ENCODE assay signal across 8 cellular contexts in genomic region chr3:170410428-170411029, GRCh38. TPM values are rescaled to one million over a fixed set of nuclear protein-coding genes. Genes with fewer than 3 reads are reported as not detected.
DNase-seq lines count a peak whose midpoint lies in the region; ATAC-seq and TF ChIP-seq lines count a peak whose summit lies in the region.

No MANE protein-coding gene starts in this region.

- no peak for ATAC-seq in right cardiac atrium
- ATAC-seq in GM21360 (IDR thresholded peaks at IDR 0.05; ENCODE audit: unreplicated experiment): no peak
- no peak for ATAC-seq in GM18868 (IDR thresholded peaks at IDR 0.05; ENCODE audit: unreplicated experiment)
- ATAC-seq in omental fat pad (ENCODE audit: low FRiP score): no peak

- H3K36me3 ChIP-seq in right atrium auricular region (no peaks in the 10 kb centered on the region), OCI-LY3 (replicated peaks; ENCODE audit: low read depth, low read length) (no peaks in the 10 kb centered on the region), fibroblast of lung (ENCODE audit: control insufficient read depth, insufficient read depth, low read length) (no peaks in the 10 kb centered on the region), tibial artery (no peaks in the 10 kb centered on the region)

- H3K27ac ChIP-seq in right atrium auricular region: no peak overlapping the region
- no peak overlapping the region for H3K27ac ChIP-seq in right cardiac atrium (ENCODE audit: low read length)
- H3K27ac ChIP-seq in OCI-LY3 (ENCODE audit: low read length): no peak overlapping the region
- H3K27ac ChIP-seq in fibroblast of lung (ENCODE audit: insufficient read depth, low read length): no peak overlapping the region
- no peak overlapping the region for H3K27ac ChIP-seq in tibial artery

- H4K20me1 ChIP-seq in OCI-LY3 (ENCODE audit: insufficient read depth, low read length): no peaks in the 10 kb centered on the region
- H4K20me1 ChIP-seq in fibroblast of lung (ENCODE audit: control insufficient read depth, extremely low read depth, insufficient read depth, low read length): no peaks in the 10 kb centered on the region

- no peak overlapping the region for H2AFZ ChIP-seq in OCI-LY3 (ENCODE audit: low read depth, low read length)
- no peak overlapping the region for H2AFZ ChIP-seq in fibroblast of lung (ENCODE audit: low read length)

- no peaks in the 10 kb centered on the region for H3K27me3 ChIP-seq in right atrium auricular region
- no peaks in the 10 kb centered on the region for H3K27me3 ChIP-seq in right cardiac atrium (ENCODE audit: control insufficient read depth, insufficient read depth)
- no peaks in the 10 kb centered on the region for H3K27me3 ChIP-seq in OCI-LY3 (ENCODE audit: low read depth, low read length)
- H3K27me3 ChIP-seq in fibroblast of lung (ENCODE audit: control insufficient read depth, insufficient read depth, low read length): no peaks in the 10 kb centered on the region
- H3K27me3 ChIP-seq in tibial artery: peaks cover 0 to 4% of the 10 kb centered on the region in 2 donors

- H3K4me2 ChIP-seq in OCI-LY3 (ENCODE audit: low read length) (no peak overlapping the region), fibroblast of lung (ENCODE audit: extremely low read depth, insufficient read depth, low read length) (no peak overlapping the region)

- no peaks in the 10 kb centered on the region for H3K4me1 ChIP-seq in right atrium auricular region
- H3K4me1 ChIP-seq in right cardiac atrium (ENCODE audit: control insufficient read depth, insufficient read depth, low read length): no peaks in the 10 kb centered on the region
- no peaks in the 10 kb centered on the region for H3K4me1 ChIP-seq in OCI-LY3 (ENCODE audit: low read length)
- peaks cover 4% of the 10 kb centered on the region for H3K4me1 ChIP-seq in fibroblast of lung (ENCODE audit: control insufficient read depth, extremely low read depth, insufficient read depth, low read length)
- no peaks in the 10 kb centered on the region for H3K4me1 ChIP-seq in tibial artery

- DNase-seq in right atrium auricular region (ENCODE audit: low spot score) (no peak), right cardiac atrium (no peak), fibroblast of lung (ENCODE audit: low read depth in 2 of 2) (peak in 1 of 2 donors; percentile 61), tibial artery (no peak), omental fat pad (ENCODE audit: low spot score) (no peak)

- intact Hi-C loops in right cardiac atrium (cut with DNase I) (loop anchor here in 3 of 4 donors (2.0 to 10.0 kb wide), 3 partner anchors 100 to 404 kb away; no protein-coding TSS in a partner anchor), tibial artery (cut with DNase I; ENCODE audit: low total_unique reads) (loop anchor here (5.0 kb wide), 1 partner anchor 98 kb away; no protein-coding TSS in a partner anchor)

- H3K4me3 ChIP-seq in right atrium auricular region (no peak overlapping the region), right cardiac atrium (ENCODE audit: low read length) (no peak overlapping the region), OCI-LY3 (ENCODE audit: low read length) (no peak overlapping the region), fibroblast of lung (replicated peaks in 1 of 4; ENCODE audit: control extremely low read depth in 1 of 4, insufficient read depth in 1 of 4, low read depth in 3 of 4, low read length in 4 of 4) (no peak overlapping the region), tibial artery (no peak overlapping the region)

- H3K9me3 ChIP-seq in right atrium auricular region (no peaks in the 10 kb centered on the region), right cardiac atrium (ENCODE audit: control insufficient read depth, low read length) (no peaks in the 10 kb centered on the region), OCI-LY3 (ENCODE audit: insufficient read depth, low read length) (no peaks in the 10 kb centered on the region), fibroblast of lung (ENCODE audit: control insufficient read depth, insufficient read depth, low read depth, low read length) (no peaks in the 10 kb centered on the region), tibial artery (no peaks in the 10 kb centered on the region)

- no peak overlapping the region for H3K9ac ChIP-seq in OCI-LY3 (ENCODE audit: low read length)
- no peak overlapping the region for H3K9ac ChIP-seq in fibroblast of lung (ENCODE audit: insufficient read depth, low read length)

- H3K79me2 ChIP-seq in OCI-LY3 (ENCODE audit: low read length) (no peaks in the 10 kb centered on the region), fibroblast of lung (ENCODE audit: control insufficient read depth, insufficient read depth, low read length) (no peaks in the 10 kb centered on the region)

- 63% methylated on average over 4 of the region's 4 CpGs for WGBS in right cardiac atrium

- TF ChIP-seq CTCF in right atrium auricular region (IDR thresholded peaks at IDR 0.05) (peak; percentile 14 to 60), OCI-LY3 (IDR thresholded peaks at IDR 0.05; ENCODE audit: low read depth, low read length) (peak; percentile 73), fibroblast of lung (conservative IDR thresholded peaks at IDR 0.05 in 1 of 2, IDR thresholded peaks at IDR 0.05 in 1 of 2; ENCODE audit: low read depth in 1 of 2, low read length in 2 of 2) (peak; percentile 58 to 69), tibial artery (IDR thresholded peaks at IDR 0.05) (peak; percentile 55 to 57), omental fat pad (IDR thresholded peaks at IDR 0.05) (no peak)

RNA-seq across cellular contexts. Expression of gene CLDN11, which starts 8.1 kb away (rescaled TPM):
- total RNA-seq in right atrium auricular region (10 to 100 TPM in 1 of 2 donors, 1 to 10 TPM in 1; 9.0 to 15.8 TPM), right cardiac atrium (10 to 100 TPM; 11.1 to 13.7 (median 11.7) TPM), fibroblast of lung (107 and 131 TPM in 2 replicates), omental fat pad (10 to 100 TPM; 24.6 to 57.6 (median 47.8) TPM)
- polyA plus RNA-seq in right cardiac atrium (7.5 TPM), fibroblast of lung (316 and 440 TPM in 2 replicates)
- polyA plus RNA-seq in fibroblast of lung (2012): 399 and 524 TPM in 2 replicates
- 1,316 and 1,408 TPM in 2 replicates for polyA minus RNA-seq in fibroblast of lung (ENCODE audit: low replicate concordance)

RNA-seq across cellular contexts. Expression of gene SKIL, which starts 53.0 kb away (rescaled TPM):
- total RNA-seq in right atrium auricular region: 10 to 100 TPM; 20.4 to 32.9 TPM
- 10 to 100 TPM; 31.9 to 59.5 (median 39.1) TPM for total RNA-seq in right cardiac atrium
- polyA plus RNA-seq in right cardiac atrium: 9.6 TPM
- 33.4 and 53.2 TPM in 2 replicates for total RNA-seq in fibroblast of lung
- polyA plus RNA-seq in fibroblast of lung: 11.1 and 15.3 TPM in 2 replicates
- polyA plus RNA-seq in fibroblast of lung (2012): 8.0 and 12.1 TPM in 2 replicates
- 4.7 and 7.3 TPM in 2 replicates for polyA minus RNA-seq in fibroblast of lung (ENCODE audit: low replicate concordance)
- 10 to 100 TPM; 38.9 to 79.1 (median 54.9) TPM for total RNA-seq in omental fat pad

Comparison
In these comparisons a context has a peak if more than half of its experiments do, and no peak if none do; other contexts are left out.
1. CTCF ChIP-seq: peak in right atrium auricular region (2 of 2), OCI-LY3 (single experiment), fibroblast of lung (2 of 2) and tibial artery (2 of 2); none in omental fat pad (0 of 3).